Comparison of ENCODE assay signal across 16 cellular contexts in the genomic region with DNA sequence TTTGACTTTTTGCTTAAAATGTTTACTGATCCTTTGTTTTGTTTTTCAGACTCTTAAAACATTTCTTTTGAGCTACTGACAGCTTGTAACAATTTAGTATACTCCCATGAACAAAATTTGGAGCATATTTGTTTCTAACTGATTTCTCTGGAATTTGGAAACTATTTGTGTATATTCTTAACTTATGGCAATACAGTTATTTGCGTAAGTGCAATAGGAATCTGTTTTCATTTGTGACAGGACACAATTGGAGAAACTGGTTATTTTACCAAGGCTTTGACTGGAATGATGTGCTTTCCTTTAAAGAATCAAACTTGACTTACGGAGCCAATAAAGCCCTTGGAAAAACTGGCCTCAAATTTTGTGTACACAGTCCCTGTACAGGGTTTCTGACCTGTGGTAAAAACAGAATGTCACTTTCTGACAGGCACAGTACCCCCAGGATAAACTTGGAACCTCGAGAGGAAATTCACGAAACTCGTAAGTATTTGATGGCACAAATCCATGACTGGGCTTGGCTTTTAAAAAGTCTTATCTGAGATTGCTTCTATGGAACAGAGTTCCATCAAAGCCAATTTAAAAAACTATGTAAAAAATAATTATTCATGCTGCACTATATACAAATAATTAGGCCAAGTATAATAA.
"Had no signal": no experiment of that assay in that cellular context is flagged by ENCODE, and none has a peak within 500 bp of the region (broad histone marks: within the 10 kb centered on the region; RNA-seq: fewer than 3 reads in every experiment).

No MANE protein-coding gene starts in this region.

- H3K27me3 ChIP-seq: dorsolateral prefrontal cortex, heart left ventricle, sigmoid colon, stomach had no signal

- H3K4me3 ChIP-seq: dorsolateral prefrontal cortex, sigmoid colon, SJSA1, stomach had no signal

- H3K4me1 ChIP-seq: sigmoid colon, SJSA1 had no signal

- ATAC-seq: activated T-cell treated with anti-CD3 and anti-CD28 coated beads, Interleukin-2, amount 50 U/mL, for 72 hours; heart left ventricle; left lobe of liver; naive thymus-derived CD8-positive, alpha-beta T cell had no signal

- H3K9me3 ChIP-seq: heart left ventricle, sigmoid colon, SJSA1, stomach had no signal

- DNase-seq: activated B cell treated with CpG ODN at 0.5 μM for 24 hours; activated CD4-positive, alpha-beta T cell treated with anti-CD3 and anti-CD28 coated beads for 48 hours; activated CD8-positive, alpha-beta memory T cell treated with anti-CD3 and anti-CD28 coated beads, Interleukin-2, amount 50 U/mL, for 48 hours; activated naive CD8-positive, alpha-beta T cell treated with anti-CD3 and anti-CD28 coated beads for 36 hours; activated T-cell treated with anti-CD3 and anti-CD28 coated beads, Interleukin-2, amount 50 U/mL, for 72 hours; dorsolateral prefrontal cortex; endodermal cell; erythroblast; mesenchymal stem cell; naive thymus-derived CD8-positive, alpha-beta T cell; sigmoid colon; stimulated activated CD4-positive, alpha-beta T cell treated with anti-CD3 and anti-CD28 coated beads, Interleukin-1b, Interleukin-23, amount 100 ng/mL, for 48 hours; stomach had no signal

- H3K27ac ChIP-seq: SJSA1, stomach had no signal

- H3K36me3 ChIP-seq: heart left ventricle, sigmoid colon, SJSA1, stomach had no signal
